Comparison of ENCODE assay signal across 8 cellular contexts in the genomic region with DNA sequence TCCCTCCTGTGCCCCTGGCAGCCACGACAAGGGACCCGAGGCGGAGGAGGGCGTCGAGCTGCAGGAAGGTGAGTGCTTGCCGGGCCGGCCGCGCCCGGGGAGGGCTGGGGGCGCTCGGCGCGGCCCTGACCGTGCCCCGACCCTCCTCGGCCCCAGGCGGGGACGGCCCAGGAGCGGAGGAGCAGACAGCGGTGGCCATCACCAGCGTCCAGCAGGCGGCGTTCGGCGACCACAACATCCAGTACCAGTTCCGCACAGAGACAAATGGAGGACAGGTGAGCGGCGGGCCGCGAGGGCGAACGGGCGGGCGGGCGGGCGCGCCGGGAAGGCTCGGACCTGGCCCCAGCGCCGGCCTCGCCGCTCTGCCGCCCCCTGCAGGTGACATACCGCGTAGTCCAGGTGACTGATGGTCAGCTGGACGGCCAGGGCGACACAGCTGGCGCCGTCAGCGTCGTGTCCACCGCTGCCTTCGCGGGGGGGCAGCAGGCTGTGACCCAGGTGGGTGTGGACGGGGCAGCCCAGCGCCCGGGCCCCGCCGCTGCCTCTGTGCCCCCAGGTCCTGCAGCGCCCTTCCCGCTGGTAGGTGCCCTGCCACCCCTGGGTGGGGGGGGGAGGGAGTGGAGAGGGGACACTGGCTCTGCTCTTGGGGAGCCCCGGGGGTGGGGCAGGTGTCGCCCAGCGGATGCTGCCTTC. TPM values are rescaled to one million over a fixed set of nuclear protein-coding genes. Genes with fewer than 3 reads are reported as not detected.
DNase-seq lines count a peak whose midpoint lies in the region; ATAC-seq and TF ChIP-seq lines count a peak whose summit lies in the region.

No MANE protein-coding gene starts in this region.

- CTCF ChIA-PET in IMR-90 (lab: Yijun Ruan, JAX) = interaction anchor here (1.3 kb wide), 1 partner anchor 116 kb away, joined by 3 read pairs; no protein-coding TSS in a partner anchor

- no TSS peak for BruUV-seq in IMR-90 (replicated peaks; lab: Mats Ljungman, UMichigan)

- dilution Hi-C loops in IMR-90 (cut with HindIII; ENCODE audit: low sequenced_read_pairs, unreplicated experiment) = no loop called here

- H3K9me1 ChIP-seq in IMR-90 (ENCODE audit: insufficient read depth, low read length) = peaks cover 1% of the 10 kb centered on the region; the same call in 1 of the 2 replicates

- H3K4ac ChIP-seq in IMR-90 (ENCODE audit: low read depth, low read length) = peak overlapping the region; percentile 40

- no peak overlapping the region for H3K23ac ChIP-seq in IMR-90 (ENCODE audit: low read depth, low read length)

- peak overlapping the region; percentile 98 for H2AFZ ChIP-seq in IMR-90 (replicated peaks; ENCODE audit: low read length, poor library complexity)

- H2BK20ac ChIP-seq in IMR-90 (ENCODE audit: low read depth, low read length) = no peak overlapping the region

- peak; percentile 33 for DNase-seq in DMS 273 treated with DMSO at 0.1 percent for 48 hours (lab: John Stamatoyannopoulos, UW)
- peak; percentile 75 for DNase-seq in IMR-90
- peak; percentile 82 for DNase-seq in RKO (ENCODE audit: low spot score)
- DNase-seq in activated T-helper 2 cell treated with anti-CD3 and anti-CD28 coated beads, Interferon-gamma antibody, Interleukin-2, Interleukin-4, amounts not matched to agents 10 μg/mL and 5 μg/mL and 100 μg/mL, durations not matched to agents 14 hours and 24 hours and 36 hours (ENCODE audit: low spot score) = peak; percentile 76
- peak; percentile 85 for DNase-seq in fibroblast of pulmonary artery (ENCODE audit: low read depth)
- peak; percentile 95 for DNase-seq in nephron progenitor cell
- DNase-seq in stimulated activated naive CD8-positive, alpha-beta T cell treated with anti-CD3 and anti-CD28 coated beads, Interleukin-15, amount 100 ng/mL, for 72 hours = peak; percentile 78 to 87

- H3K27ac ChIP-seq in IMR-90 (ENCODE audit: insufficient read depth, low read length) = peak overlapping the region; percentile 78

- H4K20me1 ChIP-seq in IMR-90 (ENCODE audit: insufficient read depth, low read length) = no peaks in the 10 kb centered on the region

- no peak overlapping the region for H3K14ac ChIP-seq in IMR-90 (replicated peaks; ENCODE audit: low read depth, low read length)

- peaks cover 12% of the 10 kb centered on the region for H3K4me1 Mint-ChIP-seq in activated T-helper 2 cell treated with anti-CD3 and anti-CD28 coated beads, Interferon-gamma antibody, Interleukin-2, Interleukin-4, amounts not matched to agents 10 μg/mL and 5 μg/mL and 100 μg/mL, durations not matched to agents 14 hours and 24 hours and 36 hours (ENCODE audit: low read depth)
- peaks cover 48% of the 10 kb centered on the region for H3K4me1 Mint-ChIP-seq in nephron progenitor cell
- peaks cover 47% of the 10 kb centered on the region for H3K4me1 Mint-ChIP-seq in stimulated activated naive CD8-positive, alpha-beta T cell treated with anti-CD3 and anti-CD28 coated beads, Interleukin-15, amount 100 ng/mL, for 72 hours

- peak overlapping the region; percentile 50 for H3K4me2 ChIP-seq in IMR-90 (ENCODE audit: low read depth, low read length)

- no peak overlapping the region for H2BK15ac ChIP-seq in IMR-90 (ENCODE audit: low read depth, low read length)

- POLR2A ChIA-PET in IMR-90 (lab: Charles Lee; ENCODE audit: unreplicated experiment) = no interaction called here

- peaks cover 57% of the 10 kb centered on the region for H3K36me3 Mint-ChIP-seq in activated T-helper 2 cell treated with anti-CD3 and anti-CD28 coated beads, Interferon-gamma antibody, Interleukin-2, Interleukin-4, amounts not matched to agents 10 μg/mL and 5 μg/mL and 100 μg/mL, durations not matched to agents 14 hours and 24 hours and 36 hours (ENCODE audit: low read depth)
- peaks cover 37% of the 10 kb centered on the region for H3K36me3 Mint-ChIP-seq in nephron progenitor cell (ENCODE audit: low read depth)

- peaks cover 14 to 45% of the 10 kb centered on the region in 2 experiments for H3K79me1 ChIP-seq in IMR-90 (ENCODE audit: low read depth in 1 of 2, low read length in 2 of 2)

- ATAC-seq in GM21515 (IDR thresholded peaks at IDR 0.05; ENCODE audit: unreplicated experiment) = peak; percentile 43
- ATAC-seq in IMR-90 (ENCODE audit: low read depth) = peak; percentile 62
- ATAC-seq in stimulated activated naive CD8-positive, alpha-beta T cell treated with anti-CD3 and anti-CD28 coated beads, Interleukin-15, amount 100 ng/mL, for 72 hours = peak; percentile 79

- H3K4me3 ChIP-seq in IMR-90 (ENCODE audit: insufficient read depth, low read depth, low read length) (peak overlapping the region; percentile 73), fibroblast of pulmonary artery (replicated peaks; ENCODE audit: low read depth, low read length) (peak overlapping the region; percentile 51)

- peak overlapping the region; percentile 92 for H2BK5ac ChIP-seq in IMR-90 (ENCODE audit: low read depth, low read length, poor library complexity, severe bottlenecking)

- no peak overlapping the region for H2BK120ac ChIP-seq in IMR-90 (ENCODE audit: low read depth, low read length)

- H3K27me3 ChIP-seq in IMR-90 (ENCODE audit: control insufficient read depth, insufficient read depth, low read length) = no peaks in the 10 kb centered on the region

- no peak for TF ChIP-seq POLR2A in IMR-90 (IDR thresholded peaks at IDR 0.05; ENCODE audit: low read depth, low read length)

- H3K27me3 Mint-ChIP-seq in activated T-helper 2 cell treated with anti-CD3 and anti-CD28 coated beads, Interferon-gamma antibody, Interleukin-2, Interleukin-4, amounts not matched to agents 10 μg/mL and 5 μg/mL and 100 μg/mL, durations not matched to agents 14 hours and 24 hours and 36 hours (ENCODE audit: low read depth) = no peaks in the 10 kb centered on the region
- no peaks in the 10 kb centered on the region for H3K27me3 Mint-ChIP-seq in nephron progenitor cell (ENCODE audit: low read depth, poor library complexity)
- H3K27me3 Mint-ChIP-seq in stimulated activated naive CD8-positive, alpha-beta T cell treated with anti-CD3 and anti-CD28 coated beads, Interleukin-15, amount 100 ng/mL, for 72 hours = no peaks in the 10 kb centered on the region

- H3K56ac ChIP-seq in IMR-90 (ENCODE audit: extremely low read depth, insufficient read depth, low read length) = no peak overlapping the region

- in situ Hi-C loops in IMR-90 (cut with MboI; ENCODE audit: low sequenced_read_pairs) = no loop called here

- peak overlapping the region; percentile 72 for H3K4me3 Mint-ChIP-seq in activated T-helper 2 cell treated with anti-CD3 and anti-CD28 coated beads, Interferon-gamma antibody, Interleukin-2, Interleukin-4, amounts not matched to agents 10 μg/mL and 5 μg/mL and 100 μg/mL, durations not matched to agents 14 hours and 24 hours and 36 hours (ENCODE audit: low read depth)
- H3K4me3 Mint-ChIP-seq in nephron progenitor cell = peak overlapping the region; percentile 76
- H3K4me3 Mint-ChIP-seq in stimulated activated naive CD8-positive, alpha-beta T cell treated with anti-CD3 and anti-CD28 coated beads, Interleukin-15, amount 100 ng/mL, for 72 hours = peak overlapping the region; percentile 74 to 76

- no peaks in the 10 kb centered on the region for H3K9me3 ChIP-seq in IMR-90 (ENCODE audit: control insufficient read depth, insufficient read depth, low read length)

- intact Hi-C loops in IMR-90 (cut with micrococcal nuclease) = loop anchor here (1.0 to 5.0 kb wide), 3 partner anchors 127 to 226 kb away; partner anchors contain the start of gene FXYD7
- intact Hi-C loops in activated T-helper 2 cell treated with anti-CD3 and anti-CD28 coated beads, Interferon-gamma antibody, Interleukin-2, Interleukin-4, amounts not matched to agents 10 μg/mL and 5 μg/mL and 100 μg/mL, durations not matched to agents 14 hours and 24 hours and 36 hours (cut with micrococcal nuclease) = loop anchor here (2.0 to 5.0 kb wide), 5 partner anchors 62 to 448 kb away; partner anchors contain the start of genes FFAR1, FXYD5, FXYD7 and KMT2B

- peak overlapping the region; percentile 67 for H3K27ac Mint-ChIP-seq in activated T-helper 2 cell treated with anti-CD3 and anti-CD28 coated beads, Interferon-gamma antibody, Interleukin-2, Interleukin-4, amounts not matched to agents 10 μg/mL and 5 μg/mL and 100 μg/mL, durations not matched to agents 14 hours and 24 hours and 36 hours
- H3K27ac Mint-ChIP-seq in nephron progenitor cell = no peak overlapping the region
- peak overlapping the region; percentile 19 to 77 for H3K27ac Mint-ChIP-seq in stimulated activated naive CD8-positive, alpha-beta T cell treated with anti-CD3 and anti-CD28 coated beads, Interleukin-15, amount 100 ng/mL, for 72 hours

- H3K36me3 ChIP-seq in IMR-90 (ENCODE audit: control insufficient read depth, insufficient read depth, low read length) = peaks cover 36% of the 10 kb centered on the region

- H2AK9ac ChIP-seq in IMR-90 (replicated peaks; ENCODE audit: low read depth, low read length, poor library complexity) = peak overlapping the region; percentile 92

- H2AK5ac ChIP-seq in IMR-90 (ENCODE audit: low read depth, low read length) = no peak overlapping the region; the same call in 1 of the 2 replicates

- H3K9me3 Mint-ChIP-seq in activated T-helper 2 cell treated with anti-CD3 and anti-CD28 coated beads, Interferon-gamma antibody, Interleukin-2, Interleukin-4, amounts not matched to agents 10 μg/mL and 5 μg/mL and 100 μg/mL, durations not matched to agents 14 hours and 24 hours and 36 hours = no peaks in the 10 kb centered on the region
- no peaks in the 10 kb centered on the region for H3K9me3 Mint-ChIP-seq in nephron progenitor cell
- H3K9me3 Mint-ChIP-seq in stimulated activated naive CD8-positive, alpha-beta T cell treated with anti-CD3 and anti-CD28 coated beads, Interleukin-15, amount 100 ng/mL, for 72 hours = no peaks in the 10 kb centered on the region

- TF ChIP-seq RAD21 in IMR-90 (IDR thresholded peaks at IDR 0.05; ENCODE audit: low read length) = peak; percentile 48

- peak overlapping the region; percentile 84 for H3K9ac ChIP-seq in IMR-90 (ENCODE audit: low read depth, low read length)

- H4K91ac ChIP-seq in IMR-90 (ENCODE audit: insufficient read depth, low read depth, low read length) = no peak overlapping the region; the same call in 1 of the 2 replicates

- H4K8ac ChIP-seq in IMR-90 (ENCODE audit: low read depth in 2 of 2, low read length in 2 of 2) = peak overlapping the region in 1 of 2 experiments; percentile 74; a peak in 2 of 4 replicates

- WGBS in IMR-90 (ENCODE audit: extremely low coverage in 2 of 2, insufficient read length in 1 of 2), 2 experiments = 20% methylated on average over 5 of the region's 66 CpGs; no CpG with 5 or more reads in 1 of the 2 experiments

- peak overlapping the region; percentile 85 for H4K5ac ChIP-seq in IMR-90 (ENCODE audit: low read depth, low read length)

- H3K18ac ChIP-seq in IMR-90 (ENCODE audit: low read depth, low read length) = no peak overlapping the region; the same call in 1 of the 2 replicates

- H3K4me1 ChIP-seq in IMR-90 (ENCODE audit: control insufficient read depth, insufficient read depth, low read length) = peaks cover 7% of the 10 kb centered on the region

- peak; percentile 56 for TF ChIP-seq CTCF in IMR-90 (conservative IDR thresholded peaks at IDR 0.05; ENCODE audit: low read depth, low read length)
- TF ChIP-seq CTCF in fibroblast of pulmonary artery (IDR thresholded peaks at IDR 0.05; ENCODE audit: low read length, missing control alignments) = peak; percentile 39
- TF ChIP-seq CTCF in nephron progenitor cell (IDR thresholded peaks at IDR 0.05) = peak; percentile 85

RNA-seq across cellular contexts. Expression of gene USF2, which starts 0.8 kb away (rescaled TPM):
- 21.3 and 27.5 TPM in 2 replicates for total RNA-seq in IMR-90 (2012; rRNA removed)
- 65.6 and 82.5 TPM in 2 replicates for polyA plus RNA-seq in IMR-90 (2012; rRNA removed)
- 65.8 and 106 TPM in 2 replicates for polyA plus RNA-seq in IMR-90 (2012; cell fraction: cytosol; rRNA removed)
- 185 and 211 TPM in 2 replicates for polyA plus RNA-seq in IMR-90 (2012; cell fraction: nucleus; rRNA removed; ENCODE audit: low replicate concordance)
- 135 and 142 TPM in 2 replicates for total RNA-seq in activated T-helper 2 cell treated with anti-CD3 and anti-CD28 coated beads, Interferon-gamma antibody, Interleukin-2, Interleukin-4, amounts not matched to agents 10 μg/mL and 5 μg/mL and 100 μg/mL, durations not matched to agents 14 hours and 24 hours and 36 hours

RNA-seq across cellular contexts. Expression of gene HAMP, which starts 12.8 kb away (rescaled TPM):
- total RNA-seq in IMR-90 (2012; rRNA removed) = under 0.01 TPM in 2 replicates
- not detected in 2 replicates for polyA plus RNA-seq in IMR-90 (2012; rRNA removed)
- not detected in 2 replicates for polyA plus RNA-seq in IMR-90 (2012; cell fraction: cytosol; rRNA removed)
- 0.03 and 0.25 TPM in 2 replicates for polyA plus RNA-seq in IMR-90 (2012; cell fraction: nucleus; rRNA removed; ENCODE audit: low replicate concordance)
- total RNA-seq in activated T-helper 2 cell treated with anti-CD3 and anti-CD28 coated beads, Interferon-gamma antibody, Interleukin-2, Interleukin-4, amounts not matched to agents 10 μg/mL and 5 μg/mL and 100 μg/mL, durations not matched to agents 14 hours and 24 hours and 36 hours = 0.25 and 0.37 TPM in 2 replicates

RNA-seq across cellular contexts. Expression of gene LSR, which starts 20.8 kb away (rescaled TPM):
- 0.18 and 0.28 TPM in 2 replicates for total RNA-seq in IMR-90 (2012; rRNA removed)
- 0.44 and 0.98 TPM in 2 replicates for polyA plus RNA-seq in IMR-90 (2012; rRNA removed)
- polyA plus RNA-seq in IMR-90 (2012; cell fraction: cytosol; rRNA removed) = 0.94 and 1.4 TPM in 2 replicates
- polyA plus RNA-seq in IMR-90 (2012; cell fraction: nucleus; rRNA removed; ENCODE audit: low replicate concordance) = 0.23 and 0.51 TPM in 2 replicates
- total RNA-seq in activated T-helper 2 cell treated with anti-CD3 and anti-CD28 coated beads, Interferon-gamma antibody, Interleukin-2, Interleukin-4, amounts not matched to agents 10 μg/mL and 5 μg/mL and 100 μg/mL, durations not matched to agents 14 hours and 24 hours and 36 hours = 0.30 and 1.0 TPM in 2 replicates

RNA-seq across cellular contexts. Expression of gene MAG, which starts 22.4 kb away (rescaled TPM):
- total RNA-seq in IMR-90 (2012; rRNA removed) = not detected in 2 replicates
- polyA plus RNA-seq in IMR-90 (2012; rRNA removed) = not detected in 2 replicates
- polyA plus RNA-seq in IMR-90 (2012; cell fraction: cytosol; rRNA removed) = not detected in 2 replicates
- polyA plus RNA-seq in IMR-90 (2012; cell fraction: nucleus; rRNA removed; ENCODE audit: low replicate concordance) = not detected in 2 replicates
- total RNA-seq in activated T-helper 2 cell treated with anti-CD3 and anti-CD28 coated beads, Interferon-gamma antibody, Interleukin-2, Interleukin-4, amounts not matched to agents 10 μg/mL and 5 μg/mL and 100 μg/mL, durations not matched to agents 14 hours and 24 hours and 36 hours = 0.32 and 0.37 TPM in 2 replicates

RNA-seq across cellular contexts. Expression of gene FAM187B, which starts 41.0 kb away (rescaled TPM):
- not detected in 2 replicates for total RNA-seq in IMR-90 (2012; rRNA removed)
- not detected in 2 replicates for polyA plus RNA-seq in IMR-90 (2012; rRNA removed)
- polyA plus RNA-seq in IMR-90 (2012; cell fraction: cytosol; rRNA removed) = not detected in 2 replicates
- polyA plus RNA-seq in IMR-90 (2012; cell fraction: nucleus; rRNA removed; ENCODE audit: low replicate concordance) = not detected in 2 replicates
- total RNA-seq in activated T-helper 2 cell treated with anti-CD3 and anti-CD28 coated beads, Interferon-gamma antibody, Interleukin-2, Interleukin-4, amounts not matched to agents 10 μg/mL and 5 μg/mL and 100 μg/mL, durations not matched to agents 14 hours and 24 hours and 36 hours = not detected in 2 replicates

Comparison
In these comparisons a context has a peak if more than half of its experiments do, and no peak if none do; other contexts are left out.
1. Peak in every context shown above with its lines: DNase-seq, ATAC-seq, H3K4me3 ChIP-seq and H3K27ac ChIP-seq.
2. DNase-seq: peak in every context shown above with its lines; median percentile 95 in nephron progenitor cell; 85 in fibroblast of pulmonary artery; 82 in stimulated activated naive CD8-positive, alpha-beta T cell treated with anti-CD3 and anti-CD28 coated beads, Interleukin-15, amount 100 ng/mL, for 72 hours; 82 in RKO; 76 in activated T-helper 2 cell treated with anti-CD3 and anti-CD28 coated beads, Interferon-gamma antibody, Interleukin-2, Interleukin-4, amounts not matched to agents 10 μg/mL and 5 μg/mL and 100 μg/mL, durations not matched to agents 14 hours and 24 hours and 36 hours; 75 in IMR-90; 33 in DMS 273 treated with DMSO at 0.1 percent for 48 hours.